ENCODE assay signal across 10 cellular contexts in the genomic region with DNA sequence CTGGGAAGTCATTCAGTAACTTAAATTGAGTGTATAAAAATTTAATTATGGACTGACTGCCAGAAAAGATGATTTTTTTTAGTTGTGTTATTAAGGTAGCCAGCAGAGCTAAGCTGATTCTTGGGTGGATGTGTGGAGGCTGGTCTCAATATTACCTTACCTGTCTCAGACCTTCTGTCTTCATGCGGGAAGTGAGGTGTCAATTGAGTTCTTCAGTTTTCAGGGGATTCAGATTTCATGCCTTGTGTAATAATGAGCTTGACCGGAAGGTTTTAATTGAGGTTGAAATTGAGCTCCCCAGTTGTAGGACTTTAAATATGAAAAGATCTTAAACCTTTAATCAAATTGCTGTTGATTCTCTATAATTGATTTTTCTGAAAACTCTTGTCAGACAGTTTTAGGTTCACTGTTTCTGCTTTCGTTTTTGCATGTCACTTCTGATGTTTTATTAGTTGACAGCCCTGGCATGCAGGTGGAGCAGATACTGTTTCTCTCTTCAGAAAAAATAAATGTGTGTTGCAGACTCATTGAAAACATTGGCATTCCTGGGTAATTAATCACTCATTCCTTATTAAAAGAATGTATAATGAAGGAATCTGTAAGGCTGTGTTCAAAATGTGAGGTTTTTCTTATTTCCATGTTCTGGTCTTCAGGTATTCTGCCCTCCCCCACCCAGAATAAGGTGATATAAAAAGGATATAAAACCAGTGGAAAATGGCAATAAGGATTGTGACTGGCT. TPM values are rescaled to one million over a fixed set of nuclear protein-coding genes. Genes with fewer than 3 reads are reported as not detected.
DNase-seq lines count a peak whose midpoint lies in the region; ATAC-seq, FAIRE-seq and TF ChIP-seq lines count a peak whose summit lies in the region.
"Had no signal": no experiment of that assay in that cellular context is flagged by ENCODE, and none has a peak within 500 bp of the region (broad histone marks: within the 10 kb centered on the region; RNA-seq: fewer than 3 reads in every experiment).

No MANE protein-coding gene starts in this region.

- dilution Hi-C loops in keratinocyte (cut with MboI; ENCODE audit: extremely low pct_ligation_motif_present, low sequenced_read_pairs): no loop called here

- intact Hi-C loops in upper lobe of right lung (cut with DNase I): no loop called here

- DNase-seq in GM12865 (ENCODE audit: low read depth) (peak; percentile 28), RWPE2 (ENCODE audit: low spot score) (no peak), keratinocyte (ENCODE audit: low read depth, low spot score) (no peak), upper lobe of right lung (no peak)
- DNase-seq in stimulated activated CD4-positive, alpha-beta T cell treated with anti-CD3 and anti-CD28 coated beads, Interleukin-2, amount 100 ng/mL, for 24 hours: no peak
- no peak for DNase-seq in effector CD4-positive, alpha-beta T cell

- ATAC-seq in GM21825 (IDR thresholded peaks at IDR 0.05; ENCODE audit: unreplicated experiment) (peak; percentile 31), RWPE2 (ENCODE audit: low read depth) (peak; percentile 59), upper lobe of right lung (no peak), HG02610 (IDR thresholded peaks at IDR 0.05; ENCODE audit: unreplicated experiment) (no peak)

- no peaks in the 10 kb centered on the region for H3K9me1 ChIP-seq in keratinocyte (ENCODE audit: control insufficient read depth, extremely low read depth, insufficient read depth, low read length)

- peaks cover 34% of the 10 kb centered on the region for H3K4me1 ChIP-seq in RWPE2 (ENCODE audit: insufficient read depth, poor library complexity, severe bottlenecking)
- H3K4me1 ChIP-seq in keratinocyte (ENCODE audit: control insufficient read depth, extremely low read depth, insufficient read depth, low read length): peaks cover 33% of the 10 kb centered on the region
- peaks cover 73% of the 10 kb centered on the region for H3K4me1 ChIP-seq in upper lobe of right lung

- H2AFZ ChIP-seq in keratinocyte (ENCODE audit: control insufficient read depth, low read length): no peak overlapping the region
- H2AFZ ChIP-seq: PC-9 had no signal

- H3K4me2 ChIP-seq in keratinocyte (ENCODE audit: control insufficient read depth, extremely low read depth, insufficient read depth, low read depth, low read length): peak overlapping the region; percentile 55
- H3K4me2 ChIP-seq: PC-9 had no signal

- peaks cover 35% of the 10 kb centered on the region for H3K79me2 ChIP-seq in keratinocyte (ENCODE audit: control insufficient read depth, insufficient read depth, low read length)

- TF ChIP-seq CTCF in GM12865 (IDR thresholded peaks at IDR 0.05; ENCODE audit: insufficient read depth, low read depth, low read length, missing control alignments): no peak
- TF ChIP-seq CTCF in RWPE2 (IDR thresholded peaks at IDR 0.05; ENCODE audit: poor library complexity, severe bottlenecking): no peak
- no peak for TF ChIP-seq CTCF in keratinocyte (optimal IDR thresholded peaks at IDR 0.05 in 1 of 3, IDR thresholded peaks at IDR 0.05 in 1 of 3, conservative IDR thresholded peaks at IDR 0.05 in 1 of 3; ENCODE audit: extremely low read depth in 1 of 3, insufficient read depth in 2 of 3, low read length in 3 of 3)
- no peak for TF ChIP-seq CTCF in upper lobe of right lung (IDR thresholded peaks at IDR 0.05)

- H3K9ac ChIP-seq in keratinocyte (ENCODE audit: control insufficient read depth, extremely low read depth, insufficient read depth, low read length): no peak overlapping the region

- H3K27me3 ChIP-seq in RWPE2 (ENCODE audit: insufficient read depth, poor library complexity, severe bottlenecking) (no peaks in the 10 kb centered on the region), keratinocyte (ENCODE audit: control insufficient read depth, extremely low read depth, insufficient read depth, low read length) (no peaks in the 10 kb centered on the region), upper lobe of right lung (no peaks in the 10 kb centered on the region)

- H3K9me3 ChIP-seq in RWPE2 (ENCODE audit: severe bottlenecking) (no peaks in the 10 kb centered on the region), keratinocyte (ENCODE audit: control insufficient read depth, low read depth, low read length) (no peaks in the 10 kb centered on the region), upper lobe of right lung (no peaks in the 10 kb centered on the region)

- peak overlapping the region; percentile 63 for H3K27ac ChIP-seq in RWPE2 (ENCODE audit: poor library complexity, severe bottlenecking)
- peak overlapping the region; percentile 7 for H3K27ac ChIP-seq in keratinocyte (ENCODE audit: control insufficient read depth, insufficient read depth, low read length)
- H3K27ac ChIP-seq in upper lobe of right lung: peak overlapping the region; percentile 86
- H3K27ac ChIP-seq: PC-9 had no signal

- H3K36me3 ChIP-seq in RWPE2 (ENCODE audit: low read depth) (no peaks in the 10 kb centered on the region), keratinocyte (ENCODE audit: control insufficient read depth in 2 of 2, extremely low read depth in 1 of 2, insufficient read depth in 2 of 2, low read length in 2 of 2) (peaks cover 0 to 3% of the 10 kb centered on the region in 2 experiments), upper lobe of right lung (no peaks in the 10 kb centered on the region)

- H4K20me1 ChIP-seq in keratinocyte (ENCODE audit: control insufficient read depth, extremely low read depth, insufficient read depth, low read length): no peaks in the 10 kb centered on the region

- peak overlapping the region; percentile 43 for H3K4me3 ChIP-seq in GM12865 (ENCODE audit: low read depth, low read length)
- H3K4me3 ChIP-seq in RWPE2 (ENCODE audit: severe bottlenecking): no peak overlapping the region
- H3K4me3 ChIP-seq in keratinocyte (ENCODE audit: control insufficient read depth in 2 of 3, extremely low read depth in 1 of 3, insufficient read depth in 2 of 3, low read depth in 1 of 3, low read length in 3 of 3): no peak overlapping the region
- H3K4me3 ChIP-seq in upper lobe of right lung: peak overlapping the region; percentile 48
- H3K4me3 ChIP-seq: PC-9 had no signal

- no peak for FAIRE-seq in keratinocyte (lab: Jason Lieb, UNC)

RNA-seq across cellular contexts. Expression of gene PSMD6, which starts 54.5 kb away (rescaled TPM):
- polyA plus RNA-seq in keratinocyte: 64.8 to 100 TPM (median 95.2 TPM) in 3 replicates
- polyA plus RNA-seq in keratinocyte (2011; ENCODE audit: low read depth): 186 TPM
- 77.2 and 96.3 TPM in 2 replicates for polyA plus RNA-seq in keratinocyte (2011; cell fraction: cytosol; rRNA removed)
- polyA plus RNA-seq in keratinocyte (2011; cell fraction: nucleus; rRNA removed): 70.0 and 91.4 TPM in 2 replicates
- polyA plus RNA-seq in keratinocyte (2012; ENCODE audit: low replicate concordance): 105 and 115 TPM in 2 replicates
- 10.8 to 69.2 TPM (median 31.4 TPM) in 3 replicates for polyA minus RNA-seq in keratinocyte
- 59.3 TPM for polyA minus RNA-seq in keratinocyte (2011; cell fraction: cytosol; rRNA and poly(A)+ RNA removed)
- 29.0 and 40.0 TPM in 2 replicates for polyA minus RNA-seq in keratinocyte (2011; cell fraction: nucleus; rRNA and poly(A)+ RNA removed)
- 52.2 TPM for total RNA-seq in upper lobe of right lung

RNA-seq across cellular contexts. Expression of gene SCAANT1, which starts 56.6 kb away (rescaled TPM):
- polyA plus RNA-seq in keratinocyte: not detected in 3 replicates
- polyA plus RNA-seq in keratinocyte (2011; ENCODE audit: low read depth): not detected
- not detected in 2 replicates for polyA plus RNA-seq in keratinocyte (2011; cell fraction: cytosol; rRNA removed)
- not detected in 2 replicates for polyA plus RNA-seq in keratinocyte (2011; cell fraction: nucleus; rRNA removed)
- polyA plus RNA-seq in keratinocyte (2012; ENCODE audit: low replicate concordance): not detected in 2 replicates
- not detected in 3 replicates for polyA minus RNA-seq in keratinocyte
- not detected for polyA minus RNA-seq in keratinocyte (2011; cell fraction: cytosol; rRNA and poly(A)+ RNA removed)
- polyA minus RNA-seq in keratinocyte (2011; cell fraction: nucleus; rRNA and poly(A)+ RNA removed): not detected in 2 replicates
- not detected for total RNA-seq in upper lobe of right lung
- total RNA-seq: myocyte, PC-9 had no signal

Comparison
In these comparisons a context has a peak if more than half of its experiments do, and no peak if none do; other contexts are left out.
1. H3K4me3 ChIP-seq: peak in GM12865 (single experiment) and upper lobe of right lung (single experiment); none in RWPE2 (single experiment) and keratinocyte (0 of 3).
2. ATAC-seq: peak in GM21825 (single experiment) and RWPE2 (single experiment); none in upper lobe of right lung (single experiment) and HG02610 (single experiment).
3. H3K27ac ChIP-seq: peak in every context shown above with its lines; median percentile 86 in upper lobe of right lung; 63 in RWPE2; 7 in keratinocyte.